Comparison of ENCODE assay signal across 12 cellular contexts in genomic region chr1:200887772-200888348, GRCh38. TPM values are rescaled to one million over a fixed set of nuclear protein-coding genes. Genes with fewer than 3 reads are reported as not detected.
A peak's percentile ranks its signal among the peaks of the same experiment; 100 is the strongest.
DNase-seq lines count a peak whose midpoint lies in the region; ATAC-seq and TF ChIP-seq lines count a peak whose summit lies in the region.
"Had no signal": no experiment of that assay in that cellular context is flagged by ENCODE, and none has a peak within 500 bp of the region (broad histone marks: within the 10 kb centered on the region; RNA-seq: fewer than 3 reads in every experiment).

No MANE protein-coding gene starts in this region.

- peaks cover 0 to 8% (median 0%) of the 10 kb centered on the region in 45 donors for H3K27me3 ChIP-seq in dorsolateral prefrontal cortex

- H3K9me3 Mint-ChIP-seq in activated T-cell treated with anti-CD3 and anti-CD28 coated beads, Interleukin-2, amount 50 U/mL, for 24 hours, result no peaks in the 10 kb centered on the region
- H3K9me3 Mint-ChIP-seq in effector memory CD8-positive, alpha-beta T cell, result no peaks in the 10 kb centered on the region
- H3K9me3 Mint-ChIP-seq in stimulated activated naive B cell treated with anti-CD40 and anti-IgM and Interleukin-4, amounts not matched to agents 10 μg/mL and 1 μg/mL and 100 μg/mL, for 72 hours, result no peaks in the 10 kb centered on the region

- ATAC-seq in effector memory CD8-positive, alpha-beta T cell (replicated peaks), result no peak
- ATAC-seq in stimulated activated naive B cell treated with anti-CD40 and anti-IgM and Interleukin-4, amounts not matched to agents 10 μg/mL and 1 μg/mL and 100 μg/mL, for 72 hours (replicated peaks), result no peak
- no peak for ATAC-seq in GM18517 (IDR thresholded peaks at IDR 0.05; ENCODE audit: unreplicated experiment)

- H3K4me3 ChIP-seq in NB4 (ENCODE audit: low read depth, low read length), result peak overlapping the region; percentile 14
- no peak overlapping the region for H3K4me3 ChIP-seq in dorsolateral prefrontal cortex

- peak overlapping the region; percentile 64 for H3K27ac Mint-ChIP-seq in activated T-cell treated with anti-CD3 and anti-CD28 coated beads, Interleukin-2, amount 50 U/mL, for 24 hours
- peak overlapping the region; percentile 80 to 83 for H3K27ac Mint-ChIP-seq in effector memory CD8-positive, alpha-beta T cell
- H3K27ac Mint-ChIP-seq in stimulated activated naive B cell treated with anti-CD40 and anti-IgM and Interleukin-4, amounts not matched to agents 10 μg/mL and 1 μg/mL and 100 μg/mL, for 72 hours, result peak overlapping the region; percentile 73

- no peak for TF ChIP-seq CTCF in NB4 (IDR thresholded peaks at IDR 0.05; ENCODE audit: low read depth, low read length)
- TF ChIP-seq CTCF in dorsolateral prefrontal cortex (IDR thresholded peaks at IDR 0.05 in 54 of 56, conservative IDR thresholded peaks at IDR 0.05 in 2 of 56; ENCODE audit: low read depth in 1 of 56, partially characterized antibody in 56 of 56), result no peak

- peak overlapping the region; percentile 33 for H3K4me3 Mint-ChIP-seq in activated T-cell treated with anti-CD3 and anti-CD28 coated beads, Interleukin-2, amount 50 U/mL, for 24 hours
- H3K4me3 Mint-ChIP-seq in effector memory CD8-positive, alpha-beta T cell, result peak overlapping the region; percentile 68
- H3K4me3 Mint-ChIP-seq in stimulated activated naive B cell treated with anti-CD40 and anti-IgM and Interleukin-4, amounts not matched to agents 10 μg/mL and 1 μg/mL and 100 μg/mL, for 72 hours, result peak overlapping the region; percentile 34 to 37

- no peak overlapping the region for H3K27ac ChIP-seq in dorsolateral prefrontal cortex

- H3K27me3 Mint-ChIP-seq in activated T-cell treated with anti-CD3 and anti-CD28 coated beads, Interleukin-2, amount 50 U/mL, for 24 hours, result peaks cover 33% of the 10 kb centered on the region
- H3K27me3 Mint-ChIP-seq in effector memory CD8-positive, alpha-beta T cell, result peaks cover 0 to 15% of the 10 kb centered on the region in 2 donors
- H3K27me3 Mint-ChIP-seq in stimulated activated naive B cell treated with anti-CD40 and anti-IgM and Interleukin-4, amounts not matched to agents 10 μg/mL and 1 μg/mL and 100 μg/mL, for 72 hours, result peaks cover 33 to 41% of the 10 kb centered on the region in 2 donors

- no peaks in the 10 kb centered on the region for H3K36me3 Mint-ChIP-seq in activated T-cell treated with anti-CD3 and anti-CD28 coated beads, Interleukin-2, amount 50 U/mL, for 24 hours (ENCODE audit: low read depth)
- H3K36me3 Mint-ChIP-seq in effector memory CD8-positive, alpha-beta T cell (ENCODE audit: insufficient read depth), result peaks cover 8% of the 10 kb centered on the region
- no peaks in the 10 kb centered on the region for H3K36me3 Mint-ChIP-seq in stimulated activated naive B cell treated with anti-CD40 and anti-IgM and Interleukin-4, amounts not matched to agents 10 μg/mL and 1 μg/mL and 100 μg/mL, for 72 hours

- DNase-seq in activated T-cell treated with anti-CD3 and anti-CD28 coated beads, Interleukin-2, amount 50 U/mL, for 24 hours, result no peak
- DNase-seq in activated T-cell treated with anti-CD3 and anti-CD28 coated beads, Interleukin-2, amount 50 U/mL, for 48 hours, result no peak
- DNase-seq in NB4 (ENCODE audit: low read depth) (no peak), D341Med (ENCODE audit: low spot score) (no peak), dorsolateral prefrontal cortex (no peak)
- no peak for DNase-seq in effector memory CD8-positive, alpha-beta T cell
- DNase-seq in stimulated activated naive B cell treated with anti-CD40 and anti-IgM and Interleukin-4, amounts not matched to agents 10 μg/mL and 1 μg/mL and 100 μg/mL, for 72 hours, result no peak
- DNase-seq: NCI-H446 had no signal

- TF ChIP-seq POLR2A in NB4 (IDR thresholded peaks at IDR 0.05; ENCODE audit: extremely low read depth, insufficient read length), result no peak

- peaks cover 62% of the 10 kb centered on the region for H3K4me1 Mint-ChIP-seq in activated T-cell treated with anti-CD3 and anti-CD28 coated beads, Interleukin-2, amount 50 U/mL, for 24 hours (ENCODE audit: low read depth)
- H3K4me1 Mint-ChIP-seq in effector memory CD8-positive, alpha-beta T cell (ENCODE audit: low read depth in 2 of 2), result peaks cover 55 to 64% of the 10 kb centered on the region in 2 donors
- H3K4me1 Mint-ChIP-seq in stimulated activated naive B cell treated with anti-CD40 and anti-IgM and Interleukin-4, amounts not matched to agents 10 μg/mL and 1 μg/mL and 100 μg/mL, for 72 hours, result peaks cover 36 to 54% of the 10 kb centered on the region in 2 donors

- intact Hi-C loops in dorsolateral prefrontal cortex (cut with DNase I), result no loop called here

RNA-seq across cellular contexts. Expression of gene INAVA, which starts 6.8 kb away (rescaled TPM):
- 1 to 10 TPM in 98 of 120 experiments, under 1 TPM in 22; 0.41 to 4.8 (median 1.7) TPM for total RNA-seq in dorsolateral prefrontal cortex
- total RNA-seq: subcutaneous adipose tissue had no signal

RNA-seq across cellular contexts. Expression of gene GPR25, which starts 15.1 kb away (rescaled TPM):
- total RNA-seq in dorsolateral prefrontal cortex, result under 1 TPM in 4 of 120 experiments, not detected in 116; 0.46 to 0.87 (median 0.57) TPM
- total RNA-seq: left lobe of liver, skeletal muscle tissue, subcutaneous adipose tissue had no signal
